ENCODE assay signal across 16 cellular contexts in the genomic region with DNA sequence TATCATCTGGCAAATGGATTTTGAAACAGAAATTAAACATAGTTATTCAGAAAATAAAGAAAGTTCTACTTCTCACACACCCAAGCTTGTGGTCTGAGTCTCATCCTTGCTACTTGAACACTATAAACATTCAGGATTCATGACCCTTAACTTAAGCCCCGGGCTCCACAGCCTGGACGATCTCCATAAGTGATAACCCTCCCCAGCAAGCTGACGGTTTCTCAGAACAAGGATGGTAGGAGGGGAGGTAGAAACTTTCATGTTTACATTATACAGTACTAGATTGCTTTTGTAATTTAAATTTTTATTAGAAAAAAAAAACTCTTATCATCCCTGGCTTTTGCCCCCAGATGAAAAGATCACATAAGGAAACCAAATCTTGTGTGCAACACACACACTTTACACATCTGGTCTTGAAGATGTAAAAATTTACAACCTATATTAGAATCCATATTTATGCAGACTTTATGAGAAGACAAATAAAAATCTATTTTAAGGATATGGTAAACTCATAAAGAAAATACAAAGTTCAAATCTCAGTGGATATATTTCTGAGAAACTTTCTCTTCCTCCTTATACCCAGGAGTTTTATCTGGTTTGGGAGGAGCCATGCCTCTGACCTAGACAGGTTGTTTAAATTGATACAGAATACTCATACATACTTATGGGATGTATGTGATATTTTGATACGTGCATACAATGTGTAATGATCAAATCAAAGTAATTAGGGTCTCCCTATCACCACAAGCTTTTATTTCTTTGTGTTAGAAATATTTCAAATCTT. TPM values are rescaled to one million over a fixed set of nuclear protein-coding genes. Genes with fewer than 3 reads are reported as not detected.
"Had no signal": no experiment of that assay in that cellular context is flagged by ENCODE, and none has a peak within 500 bp of the region (broad histone marks: within the 10 kb centered on the region; RNA-seq: fewer than 3 reads in every experiment).

No MANE protein-coding gene starts in this region.

- H3K4me1 ChIP-seq: spleen, suprapubic skin had no signal

- H3K36me3 Mint-ChIP-seq: T-cell had no signal

- H3K4me3 ChIP-seq: cardiac muscle cell, spleen, suprapubic skin had no signal

- H3K27ac ChIP-seq: cardiac muscle cell, spleen, suprapubic skin had no signal

- DNase-seq: activated CD4-positive, alpha-beta T cell treated with anti-CD3 and anti-CD28 coated beads for 1 hour; activated CD4-positive, alpha-beta T cell treated with anti-CD3 and anti-CD28 coated beads, Interleukin-2, amount 50 U/mL, for 4 hours; activated naive CD4-positive, alpha-beta T cell treated with anti-CD3 and anti-CD28 coated beads, Interleukin-2, amount 50 U/mL, for 16 hours; hypothalamus; spleen; T-cell; T1000 had no signal

- H3K9me3 Mint-ChIP-seq: stimulated activated naive CD8-positive, alpha-beta T cell treated with anti-CD3 and anti-CD28 coated beads, Interleukin-15, Interleukin-2, amounts not matched to agents 100 ng/mL and 50 ng/mL, for 24 hours; T-cell had no signal

- H3K4me1 Mint-ChIP-seq: T-cell had no signal

- H3K4me3 Mint-ChIP-seq: stimulated activated naive CD8-positive, alpha-beta T cell treated with anti-CD3 and anti-CD28 coated beads, Interleukin-15, Interleukin-2, amounts not matched to agents 100 ng/mL and 50 ng/mL, for 24 hours; T-cell had no signal

- ATAC-seq: esophagus mucosa, sciatic nerve, T-cell had no signal

- H3K36me3 ChIP-seq: cardiac muscle cell, spleen, suprapubic skin had no signal

- H3K27me3 ChIP-seq: cardiac muscle cell, spleen, suprapubic skin had no signal

- H3K9me3 ChIP-seq: spleen, suprapubic skin had no signal

- H3K27ac Mint-ChIP-seq: stimulated activated naive CD8-positive, alpha-beta T cell treated with anti-CD3 and anti-CD28 coated beads, Interleukin-15, Interleukin-2, amounts not matched to agents 100 ng/mL and 50 ng/mL, for 24 hours; T-cell had no signal

RNA-seq across cellular contexts. Expression of a gene that starts 20.0 kb away (rescaled TPM):
- total RNA-seq: cardiac muscle cell, myocyte, osteoblast, pulmonary artery endothelial cell, sciatic nerve, spleen, T-cell had no signal
- polyA plus RNA-seq: cardiac muscle cell, neural cell, spleen had no signal
